In genomic region chr7:74255461-74255860, GRCh38 we compare ENCODE assay signal across 8 cellular contexts. TPM values are rescaled to one million over a fixed set of nuclear protein-coding genes. Genes with fewer than 3 reads are reported as not detected.
A peak's percentile ranks its signal among the peaks of the same experiment; 100 is the strongest.
DNase-seq lines count a peak whose midpoint lies in the region; ATAC-seq, FAIRE-seq and TF ChIP-seq lines count a peak whose summit lies in the region.
"Not testable (repeated sequence)": the region's sequence is repeated elsewhere in the genome, so short reads cannot be mapped to it uniquely, and the experiment has no call there.

No MANE protein-coding gene starts in this region.

- H3K36me3 Mint-ChIP-seq in activated CD8-positive, alpha-beta T cell treated with anti-CD3 and anti-CD28 coated beads for 36 hours (ENCODE audit: low read depth): peaks cover 18% of the 10 kb centered on the region
- H3K36me3 Mint-ChIP-seq in MCF 10A (ENCODE audit: insufficient read depth, unreplicated experiment): peaks cover 25% of the 10 kb centered on the region

- H3K9me3 ChIP-seq in A549; OCI-LY1 (ENCODE audit: low read length); mucosa of rectum (ENCODE audit: control insufficient read depth in 2 of 2, low read length in 2 of 2); sigmoid colon: not testable (repeated sequence)

- TF ChIP-seq RAD21 in A549 (conservative IDR thresholded peaks at IDR 0.05 in 1 of 2, IDR thresholded peaks at IDR 0.05 in 1 of 2): not testable (repeated sequence)

- not testable (repeated sequence) for H3K27me3 ChIP-seq in OCI-LY1 (ENCODE audit: insufficient read depth, low read length); mucosa of rectum (ENCODE audit: control insufficient read depth in 2 of 2, insufficient read depth in 2 of 2, low read length in 2 of 2); sigmoid colon

- POLR2A ChIA-PET in A549 (lab: Yijun Ruan, JAX); activated CD8-positive, alpha-beta T cell treated with anti-CD3 and anti-CD28 coated beads for 36 hours (lab: Charles Lee): not testable (repeated sequence)
- POLR2A ChIA-PET in MCF 10A (lab: Yijun Ruan, JAX): interaction anchor here (1.2 to 1.3 kb wide), 2 partner anchors 35 to 81 kb away, joined by 3 read pairs; no protein-coding TSS in a partner anchor

- WGBS in A549 (ENCODE audit: missing lambda C conversion rate): 91% methylated on average over 6 of the region's 6 CpGs
- 80 to 89% methylated on average over 6 of the region's 6 CpGs for WGBS in sigmoid colon, 2 donors

- peaks cover 14% of the 10 kb centered on the region for H3K79me2 ChIP-seq in OCI-LY1 (ENCODE audit: insufficient read depth, low read length)

- not testable (repeated sequence) for H3K9ac ChIP-seq in OCI-LY1 (ENCODE audit: low read length)
- H3K9ac ChIP-seq in mucosa of rectum (ENCODE audit: low read depth in 1 of 2, low read length in 2 of 2): peak overlapping the region in 1 of 2 donors; percentile 96

- not testable (repeated sequence) for H3K9me3 Mint-ChIP-seq in activated CD8-positive, alpha-beta T cell treated with anti-CD3 and anti-CD28 coated beads for 36 hours; MCF 10A (ENCODE audit: unreplicated experiment)

- peaks cover 15% of the 10 kb centered on the region; the same call in 1 of the 3 replicates for H3K4me1 ChIP-seq in A549
- peaks cover 31% of the 10 kb centered on the region for H3K4me1 ChIP-seq in OCI-LY1 (ENCODE audit: insufficient read depth, low read length, severe bottlenecking)
- H3K4me1 ChIP-seq in mucosa of rectum (ENCODE audit: control insufficient read depth in 2 of 2, insufficient read depth in 2 of 2, low read length in 2 of 2): peaks cover 9 to 19% of the 10 kb centered on the region in 2 donors
- peaks cover 0 to 21% (median 16%) of the 10 kb centered on the region in 4 donors for H3K4me1 ChIP-seq in sigmoid colon

- H3K27ac ChIP-seq in A549: peak overlapping the region; percentile 94 to 96; a peak in 3 of 6 replicates
- H3K27ac ChIP-seq in OCI-LY1 (ENCODE audit: low read depth, low read length, poor library complexity, severe bottlenecking): not testable (repeated sequence)
- H3K27ac ChIP-seq in mucosa of rectum (ENCODE audit: low read depth in 2 of 2, low read length in 2 of 2): peak overlapping the region in 1 of 2 donors; percentile 90
- H3K27ac ChIP-seq in sigmoid colon: peak overlapping the region; percentile 89 to 96 (median 90)

- not testable (repeated sequence) for H3K9me2 ChIP-seq in OCI-LY1 (ENCODE audit: low read depth, low read length)

- H3K36me3 ChIP-seq in OCI-LY1 (ENCODE audit: insufficient read depth, low read length) (peaks cover 14% of the 10 kb centered on the region), sigmoid colon (peaks cover 0 to 11% (median 2%) of the 10 kb centered on the region in 4 donors)
- H3K36me3 ChIP-seq in mucosa of rectum (ENCODE audit: control insufficient read depth in 2 of 2, insufficient read depth in 2 of 2, low read length in 2 of 2): not testable (repeated sequence)

- DNase-seq in A549 (ENCODE audit: low read depth in 1 of 2, low spot score in 1 of 2); GM19239 (ENCODE audit: insufficient read length, low spot score); activated CD8-positive, alpha-beta T cell treated with anti-CD3 and anti-CD28 coated beads for 36 hours; MCF 10A (ENCODE audit: unreplicated experiment); fibroblast of villous mesenchyme (ENCODE audit: low read depth); sigmoid colon: not testable (repeated sequence)

- not testable (repeated sequence) for H3K27me3 Mint-ChIP-seq in activated CD8-positive, alpha-beta T cell treated with anti-CD3 and anti-CD28 coated beads for 36 hours; MCF 10A (ENCODE audit: insufficient read depth, unreplicated experiment)

- not testable (repeated sequence) for FAIRE-seq in A549 (lab: Jason Lieb, UNC)
- peak; percentile 85 for FAIRE-seq in GM19239 (lab: Jason Lieb, UNC)

- peak overlapping the region; percentile 97 for H3K4me2 ChIP-seq in A549
- H3K4me2 ChIP-seq in OCI-LY1 (ENCODE audit: low read length): peak overlapping the region; percentile 83

- H3K4me3 ChIP-seq in A549 (peak overlapping the region; percentile 96), OCI-LY1 (ENCODE audit: low read depth, low read length, poor library complexity, severe bottlenecking) (peak overlapping the region; percentile 83), fibroblast of villous mesenchyme (ENCODE audit: low read depth, low read length) (peak overlapping the region; percentile 95), mucosa of rectum (ENCODE audit: low read length in 2 of 2) (peak overlapping the region; percentile 92 to 94), sigmoid colon (peak overlapping the region in 3 of 4 donors; percentile 70 to 90 (median 73))

- peaks cover 14% of the 10 kb centered on the region for H3K4me1 Mint-ChIP-seq in activated CD8-positive, alpha-beta T cell treated with anti-CD3 and anti-CD28 coated beads for 36 hours (ENCODE audit: low read depth)
- H3K4me1 Mint-ChIP-seq in MCF 10A (ENCODE audit: insufficient read depth, unreplicated experiment): not testable (repeated sequence)

- BruUV-seq in MCF 10A (replicated peaks; lab: Mats Ljungman, UMichigan): not testable (repeated sequence)

- H3F3A ChIP-seq in OCI-LY1 (ENCODE audit: insufficient read depth, low read length): not testable (repeated sequence)

- not testable (repeated sequence) for H2AFZ ChIP-seq in OCI-LY1 (ENCODE audit: low read length)

- peak overlapping the region; percentile 97 for H3K4me3 Mint-ChIP-seq in activated CD8-positive, alpha-beta T cell treated with anti-CD3 and anti-CD28 coated beads for 36 hours
- peak overlapping the region; percentile 97 for H3K4me3 Mint-ChIP-seq in MCF 10A (ENCODE audit: unreplicated experiment)

- not testable (repeated sequence) for TF ChIP-seq CTCF in A549 (IDR thresholded peaks at IDR 0.05); OCI-LY1 (IDR thresholded peaks at IDR 0.05; ENCODE audit: low read length); activated CD8-positive, alpha-beta T cell treated with anti-CD3 and anti-CD28 coated beads for 36 hours (IDR thresholded peaks at IDR 0.05); MCF 10A (IDR thresholded peaks at IDR 0.05; ENCODE audit: unreplicated experiment); fibroblast of villous mesenchyme (IDR thresholded peaks at IDR 0.05; ENCODE audit: insufficient read depth, low read depth, low read length); sigmoid colon (IDR thresholded peaks at IDR 0.05)

- not testable (repeated sequence) for H4K20me1 ChIP-seq in OCI-LY1 (ENCODE audit: insufficient read depth, low read length)

- not testable (repeated sequence) for TF ChIP-seq POLR2A in A549 (IDR thresholded peaks at IDR 0.05; ENCODE audit: low read length); sigmoid colon (IDR thresholded peaks at IDR 0.05)

- TF ChIP-seq EP300 in A549 (IDR thresholded peaks at IDR 0.05); sigmoid colon (IDR thresholded peaks at IDR 0.05): not testable (repeated sequence)

- intact Hi-C loops in activated CD8-positive, alpha-beta T cell treated with anti-CD3 and anti-CD28 coated beads for 36 hours (cut with micrococcal nuclease); MCF 10A (cut with micrococcal nuclease): not testable (repeated sequence)
- intact Hi-C loops in sigmoid colon (cut with DNase I): loop anchor here (5.0 kb wide), 1 partner anchor 137 kb away; no protein-coding TSS in a partner anchor

- peak overlapping the region; percentile 34 for H3K27ac Mint-ChIP-seq in activated CD8-positive, alpha-beta T cell treated with anti-CD3 and anti-CD28 coated beads for 36 hours
- not testable (repeated sequence) for H3K27ac Mint-ChIP-seq in MCF 10A (ENCODE audit: low read depth, unreplicated experiment)

- not testable (repeated sequence) for ATAC-seq in A549; activated CD8-positive, alpha-beta T cell treated with anti-CD3 and anti-CD28 coated beads for 36 hours

- CTCF ChIA-PET in A549 (lab: Yijun Ruan, JAX) (interaction anchor here (1.0 to 2.5 kb wide), 3 partner anchors 33 to 146 kb away, joined by 4 to 9 read pairs (median 5); no protein-coding TSS in a partner anchor), MCF 10A (lab: Yijun Ruan, JAX) (interaction anchor here (0.6 to 0.7 kb wide), 2 partner anchors 399 to 825 kb away, joined by 3 read pairs; no protein-coding TSS in a partner anchor)
- CTCF ChIA-PET in activated CD8-positive, alpha-beta T cell treated with anti-CD3 and anti-CD28 coated beads for 36 hours (lab: Charles Lee): interaction anchor here (1.5 to 2.3 kb wide), 2 partner anchors 20 to 145 kb away, joined by 4 to 6 read pairs; no protein-coding TSS in a partner anchor

RNA-seq across cellular contexts. Expression of gene RFC2, which starts 1.3 kb away (rescaled TPM):
- polyA plus RNA-seq in A549 (2011; rRNA removed): 44.6 and 46.6 TPM in 2 replicates
- polyA plus RNA-seq in A549 (2012; cell fraction: cytosol; rRNA removed): 42.0 and 53.9 TPM in 2 replicates
- polyA plus RNA-seq in A549 (2012; cell fraction: nucleus; rRNA removed): 18.2 and 37.6 TPM in 2 replicates
- polyA plus RNA-seq in A549 (2017; fragmentation: RNase III; extraction: RNeasy Plus Mini Kit Qiagen cat#74134 plus additional on column Dnase treatment): 70.9 to 77.7 TPM (median 71.2 TPM) in 3 replicates
- 55.7 and 58.3 TPM in 2 replicates for polyA minus RNA-seq in A549 (2011; rRNA and poly(A)+ RNA removed)
- 10 to 100 TPM; 90.7 to 91.8 TPM for total RNA-seq in activated CD8-positive, alpha-beta T cell treated with anti-CD3 and anti-CD28 coated beads for 36 hours
- 16.3 and 35.0 TPM in 2 replicates for total RNA-seq in MCF 10A (2022)
- total RNA-seq in fibroblast of villous mesenchyme: 18.4 and 22.0 TPM in 2 replicates
- 10 to 100 TPM in 3 of 4 donors, 1 to 10 TPM in 1; 3.3 to 17.8 (median 14.8) TPM for total RNA-seq in sigmoid colon
- 10 to 100 TPM; 18.0 to 30.0 (median 22.2) TPM for polyA plus RNA-seq in sigmoid colon

RNA-seq across cellular contexts. Expression of gene CLIP2, which starts 33.7 kb away (rescaled TPM):
- polyA plus RNA-seq in A549 (2011; rRNA removed) (3.7 and 5.7 TPM in 2 replicates), A549 (2017; fragmentation: RNase III; extraction: RNeasy Plus Mini Kit Qiagen cat#74134 plus additional on column Dnase treatment) (9.2 to 17.0 TPM (median 15.5 TPM) in 3 replicates), sigmoid colon (10 to 100 TPM; 23.4 to 56.4 (median 40.2) TPM)
- 3.7 and 4.6 TPM in 2 replicates for polyA plus RNA-seq in A549 (2012; cell fraction: cytosol; rRNA removed)
- 9.0 and 9.1 TPM in 2 replicates for polyA plus RNA-seq in A549 (2012; cell fraction: nucleus; rRNA removed)
- 8.1 and 11.3 TPM in 2 replicates for polyA minus RNA-seq in A549 (2011; rRNA and poly(A)+ RNA removed)
- 1 to 10 TPM; 1.3 to 1.4 TPM for total RNA-seq in activated CD8-positive, alpha-beta T cell treated with anti-CD3 and anti-CD28 coated beads for 36 hours
- total RNA-seq in MCF 10A (2022) (13.7 and 14.2 TPM in 2 replicates), fibroblast of villous mesenchyme (55.7 and 61.8 TPM in 2 replicates), sigmoid colon (10 to 100 TPM; 20.7 to 35.5 (median 22.3) TPM)

RNA-seq across cellular contexts. Expression of gene LAT2, which starts 45.7 kb away (rescaled TPM):
- polyA plus RNA-seq in A549 (2011; rRNA removed): 2.9 and 3.0 TPM in 2 replicates
- polyA plus RNA-seq in A549 (2012; cell fraction: cytosol; rRNA removed): 1.3 and 1.7 TPM in 2 replicates
- polyA plus RNA-seq in A549 (2012; cell fraction: nucleus; rRNA removed): 3.1 and 3.8 TPM in 2 replicates
- polyA plus RNA-seq in A549 (2017; fragmentation: RNase III; extraction: RNeasy Plus Mini Kit Qiagen cat#74134 plus additional on column Dnase treatment): 0.83 to 1.0 TPM (median 0.97 TPM) in 3 replicates
- 2.7 and 4.2 TPM in 2 replicates for polyA minus RNA-seq in A549 (2011; rRNA and poly(A)+ RNA removed)
- total RNA-seq in activated CD8-positive, alpha-beta T cell treated with anti-CD3 and anti-CD28 coated beads for 36 hours: 1 to 10 TPM; 2.4 to 3.2 TPM
- 6.7 and 12.6 TPM in 2 replicates for total RNA-seq in MCF 10A (2022)
- 0.32 and 1.3 TPM in 2 replicates for total RNA-seq in fibroblast of villous mesenchyme
- total RNA-seq in sigmoid colon: 10 to 100 TPM in 1 of 4 donors, 1 to 10 TPM in 3; 2.5 to 13.0 (median 4.4) TPM
- polyA plus RNA-seq in sigmoid colon: 10 to 100 TPM in 2 of 3 donors, 1 to 10 TPM in 1; 4.8 to 31.1 (median 16.2) TPM
